ENCODE assay signal across 8 cellular contexts in the genomic region with DNA sequence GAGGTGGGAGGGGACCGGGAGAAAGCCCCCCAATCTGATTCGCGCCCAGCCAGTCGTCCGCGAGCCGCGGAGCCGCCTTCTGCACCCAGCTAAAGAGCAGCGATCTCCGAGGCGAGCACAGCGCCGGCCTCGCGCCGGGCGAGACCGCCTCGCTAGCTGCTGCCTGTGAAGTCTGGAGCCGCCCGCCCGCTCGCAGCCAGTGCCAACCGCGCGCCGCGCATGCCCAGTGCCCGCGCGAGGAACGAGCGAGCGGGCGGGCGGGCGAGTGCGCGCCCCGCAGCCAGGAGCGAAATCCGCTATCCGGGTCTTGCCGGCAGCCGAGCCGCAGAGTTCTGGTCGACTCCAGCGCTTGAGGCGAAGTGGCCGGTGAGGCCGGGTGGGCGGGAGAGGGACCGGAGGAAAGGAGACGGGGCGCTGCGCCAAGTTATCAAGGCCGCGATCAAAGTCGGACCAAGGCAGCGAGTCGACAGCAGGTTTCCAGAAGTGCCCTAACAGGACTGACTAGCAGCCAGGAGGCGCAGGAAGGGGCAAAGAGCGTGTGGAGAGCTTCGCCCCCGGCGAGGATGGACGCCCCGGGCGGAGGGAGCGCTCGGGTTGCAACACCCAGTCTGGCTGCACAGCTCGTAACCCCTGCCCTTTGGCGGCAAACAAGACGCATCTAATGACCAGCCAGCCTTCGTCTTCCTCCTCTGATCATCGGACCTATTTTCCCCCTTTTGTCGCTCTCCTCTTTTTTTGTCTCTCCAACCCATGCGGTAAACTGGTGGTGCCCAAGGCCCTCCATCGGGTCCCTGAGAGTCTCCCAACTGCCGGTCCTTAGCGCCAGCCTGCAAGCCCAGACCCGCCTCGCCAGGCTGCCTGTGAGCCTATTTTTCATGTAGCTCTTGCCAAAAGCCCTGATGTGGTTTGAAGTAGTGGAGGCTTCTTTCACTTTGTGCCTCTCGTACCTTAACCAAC. TPM values are rescaled to one million over a fixed set of nuclear protein-coding genes. Genes with fewer than 3 reads are reported as not detected.
DNase-seq lines count a peak whose midpoint lies in the region; ATAC-seq and TF ChIP-seq lines count a peak whose summit lies in the region.

Gene EPS8, minus strand, starts transcription at position 174 of the 957 bp plus-strand sequence. CDS start 106,437 bp downstream, outside the sequence.

- peak; percentile 87 for ATAC-seq in HG03442 (IDR thresholded peaks at IDR 0.05; ENCODE audit: unreplicated experiment)
- ATAC-seq in left lung: peak; percentile 91

- H3K27ac Mint-ChIP-seq in dendritic cell treated with granulocyte-macrophage colony-stimulating factor and Interleukin-4, amounts not matched to agents 40 ng/mL and 50 ng/mL, for 4 days: peak within 1 kb of the TSS; percentile 56

- intact Hi-C loops in dendritic cell treated with granulocyte-macrophage colony-stimulating factor and Interleukin-4, amounts not matched to agents 40 ng/mL and 50 ng/mL, for 4 days (cut with micrococcal nuclease): loop anchor here (5.0 kb wide), 1 partner anchor 192 kb away; no protein-coding TSS in a partner anchor
- intact Hi-C loops in left lung (cut with DNase I): no loop called here

- peaks cover 5% of the 10 kb centered on the region for H3K36me3 Mint-ChIP-seq in dendritic cell treated with granulocyte-macrophage colony-stimulating factor and Interleukin-4, amounts not matched to agents 40 ng/mL and 50 ng/mL, for 4 days (ENCODE audit: low read depth)

- H3K4me1 ChIP-seq in BE2C (no peaks in the 10 kb centered on the region), left lung (peaks cover 0 to 17% of the 10 kb centered on the region in 2 donors)

- H3K4me1 Mint-ChIP-seq in dendritic cell treated with granulocyte-macrophage colony-stimulating factor and Interleukin-4, amounts not matched to agents 40 ng/mL and 50 ng/mL, for 4 days (ENCODE audit: low read depth): peaks cover 16% of the 10 kb centered on the region

- H3K36me3 ChIP-seq in BE2C: no peaks in the 10 kb centered on the region
- no peaks in the 10 kb centered on the region for H3K36me3 ChIP-seq in left lung

- no peaks in the 10 kb centered on the region for H3K9me3 Mint-ChIP-seq in dendritic cell treated with granulocyte-macrophage colony-stimulating factor and Interleukin-4, amounts not matched to agents 40 ng/mL and 50 ng/mL, for 4 days

- H3K27me3 ChIP-seq in BE2C: peaks cover 65% of the 10 kb centered on the region
- H3K27me3 ChIP-seq in left lung: peaks cover 0 to 41% of the 10 kb centered on the region in 2 donors

- DNase-seq in BE2C (peak; percentile 92), GM19240 (ENCODE audit: insufficient read length, low spot score) (peak; percentile 64), NCI-H524 (lab: John Stamatoyannopoulos, UW) (peak; percentile 70 to 91), left lung (peak; percentile 92 to 96)
- peak; percentile 86 for DNase-seq in activated CD4-positive, alpha-beta T cell treated with anti-CD3 and anti-CD28 coated beads, Interleukin-2, amount 50 U/mL, for 1 hour
- DNase-seq in stimulated activated CD4-positive, alpha-beta T cell treated with anti-CD3 and anti-CD28 coated beads, Interleukin-2, amount 100 ng/mL, for 4 hours (ENCODE audit: low read depth): peak; percentile 83

- TF ChIP-seq CTCF in BE2C (IDR thresholded peaks at IDR 0.05; ENCODE audit: low read depth, low read length) (0 out of 2 replicates have a peak, but pooled peaks have one; percentile 14), left lung (IDR thresholded peaks at IDR 0.05) (no peak)

- H3K4me3 ChIP-seq in BE2C (ENCODE audit: low read depth, low read length) (peak within 1 kb of the TSS; percentile 58), left lung (peak within 1 kb of the TSS; percentile 57 to 63)

- H3K27ac ChIP-seq in left lung: peak within 1 kb of the TSS; percentile 81 to 86

- H3K27me3 Mint-ChIP-seq in dendritic cell treated with granulocyte-macrophage colony-stimulating factor and Interleukin-4, amounts not matched to agents 40 ng/mL and 50 ng/mL, for 4 days: peaks cover 47% of the 10 kb centered on the region

- H3K9me3 ChIP-seq in BE2C (no peaks in the 10 kb centered on the region; the same call in 1 of the 2 replicates), left lung (no peaks in the 10 kb centered on the region)

- peak within 1 kb of the TSS; percentile 75 for H3K4me3 Mint-ChIP-seq in dendritic cell treated with granulocyte-macrophage colony-stimulating factor and Interleukin-4, amounts not matched to agents 40 ng/mL and 50 ng/mL, for 4 days

RNA-seq across cellular contexts. Expression of gene EPS8, which starts in this region (rescaled TPM):
- polyA plus RNA-seq in BE2C (2012; ENCODE audit: insufficient read depth, insufficient read length, low read depth): 0.54 TPM
- 10 to 100 TPM; 58.2 to 64.8 TPM for total RNA-seq in left lung

Comparison
In these comparisons a context has a peak if more than half of its experiments do, and no peak if none do; other contexts are left out.
1. Peak in every context shown above with its lines: DNase-seq, ATAC-seq, H3K4me3 ChIP-seq and H3K27ac ChIP-seq.